In genomic region chr5:179697993-179698934, GRCh38 we compare ENCODE assay signal across 8 cellular contexts. TPM values are rescaled to one million over a fixed set of nuclear protein-coding genes. Genes with fewer than 3 reads are reported as not detected.
A peak's percentile ranks its signal among the peaks of the same experiment; 100 is the strongest.
DNase-seq lines count a peak whose midpoint lies in the region; TF ChIP-seq lines count a peak whose summit lies in the region.

No MANE protein-coding gene starts in this region.

- peak overlapping the region; percentile 100 for H3K4me3 Mint-ChIP-seq in neural crest cell

- DNase-seq in G401 (ENCODE audit: low spot score) (peak; percentile 99), HAP-1 (ENCODE audit: low spot score in 2 of 2) (peak; percentile 97 to 99), MG63 (peak; percentile 100), SHP77 (lab: John Stamatoyannopoulos, UW) (peak; percentile 97), foreskin fibroblast (peak; percentile 100), neural crest cell (ENCODE audit: low read depth, low spot score) (peak; percentile 97), stomach (peak; percentile 99)
- DNase-seq in activated gamma-delta T cell treated with anti-CD3 and anti-CD28 coated beads, Interleukin-2, amount 50 U/mL, for 16 hours (ENCODE audit: low read depth): peak; percentile 99

- peaks cover 36% of the 10 kb centered on the region for H3K4me1 Mint-ChIP-seq in neural crest cell

- H3K4me3 ChIP-seq in HAP-1 (peak overlapping the region; percentile 76), MG63 (peak overlapping the region; percentile 99), foreskin fibroblast (ENCODE audit: low read depth in 1 of 2, low read length in 2 of 2) (peak overlapping the region; percentile 73 to 86), stomach (peak overlapping the region; percentile 71 to 98 (median 94))

- H3K4me1 ChIP-seq in HAP-1 (peaks cover 12% of the 10 kb centered on the region), stomach (peaks cover 28 to 52% (median 39%) of the 10 kb centered on the region in 4 donors)

- H3K36me3 Mint-ChIP-seq in neural crest cell (ENCODE audit: low read depth): peaks cover 4% of the 10 kb centered on the region

- H3K9me3 Mint-ChIP-seq in neural crest cell: no peaks in the 10 kb centered on the region

- 1% methylated on average over 38 to 72 of the region's 72 CpGs for WGBS in stomach, 5 donors

- in situ Hi-C loops in G401 (cut with HindIII; ENCODE audit: low sequenced_read_pairs) (no loop called here), HAP-1 (cut with MboI; ENCODE audit: low sequenced_read_pairs) (no loop called here)

- H3K36me3 ChIP-seq in HAP-1 (replicated peaks) (peaks cover 30% of the 10 kb centered on the region), MG63 (peaks cover 42% of the 10 kb centered on the region), stomach (peaks cover 4 to 22% (median 12%) of the 10 kb centered on the region in 4 donors)

- TF ChIP-seq POLR2A in stomach (IDR thresholded peaks at IDR 0.05): peak in 2 of 4 donors; percentile 24 to 89

- intact Hi-C loops in stomach (cut with DNase I; ENCODE audit: low total_unique reads): no loop called here

- TF ChIP-seq EP300 in stomach (IDR thresholded peaks at IDR 0.05): no peak

- H3K27me3 ChIP-seq in HAP-1 (ENCODE audit: low read depth): no peaks in the 10 kb centered on the region
- no peaks in the 10 kb centered on the region for H3K27me3 ChIP-seq in MG63
- H3K27me3 ChIP-seq in stomach: no peaks in the 10 kb centered on the region

- H3K9me3 ChIP-seq in HAP-1: no peaks in the 10 kb centered on the region
- H3K9me3 ChIP-seq in MG63: no peaks in the 10 kb centered on the region
- H3K9me3 ChIP-seq in stomach: no peaks in the 10 kb centered on the region

- H3K27ac ChIP-seq in stomach: peak overlapping the region; percentile 97 to 99 (median 99)

- TF ChIP-seq CTCF in foreskin fibroblast (IDR thresholded peaks at IDR 0.05; ENCODE audit: low read depth, low read length) (no peak), neural crest cell (conservative IDR thresholded peaks at IDR 0.05) (no peak), stomach (IDR thresholded peaks at IDR 0.05) (peak in 1 of 7 experiments; percentile 9)

- peak overlapping the region; percentile 100 for H3K27ac Mint-ChIP-seq in neural crest cell (ENCODE audit: unreplicated experiment)

- no peaks in the 10 kb centered on the region for H3K27me3 Mint-ChIP-seq in neural crest cell (ENCODE audit: low read depth)

RNA-seq across cellular contexts. Expression of gene CANX, which starts 0.5 kb away (rescaled TPM):
- 281 and 477 TPM in 2 replicates for total RNA-seq in G401 (2014; rRNA removed; shearing (Covaris generic))
- total RNA-seq in MG63 (2014; rRNA removed; shearing (Covaris generic); ENCODE audit: low replicate concordance): 1,325 and 1,676 TPM in 2 replicates
- 652 and 682 TPM in 2 replicates for total RNA-seq in neural crest cell
- 100 to 1,000 TPM; 142 to 638 (median 342) TPM for total RNA-seq in stomach
- 100 to 1,000 TPM in 1 of 3 donors, 10 to 100 TPM in 2; 81.7 to 100 (median 86.4) TPM for polyA plus RNA-seq in stomach

RNA-seq across cellular contexts. Expression of gene CBY3, which starts 17.4 kb away (rescaled TPM):
- total RNA-seq in G401 (2014; rRNA removed; shearing (Covaris generic)): not detected in 2 replicates
- total RNA-seq in MG63 (2014; rRNA removed; shearing (Covaris generic); ENCODE audit: low replicate concordance): not detected in 2 replicates
- total RNA-seq in neural crest cell (not detected in 2 replicates), stomach (not detected)
- under 1 TPM in 1 of 3 donors, not detected in 2; 0.15 TPM for polyA plus RNA-seq in stomach

RNA-seq across cellular contexts. Expression of gene MAML1, which starts 34.4 kb away (rescaled TPM):
- 12.5 and 14.2 TPM in 2 replicates for total RNA-seq in G401 (2014; rRNA removed; shearing (Covaris generic))
- 10.6 and 21.3 TPM in 2 replicates for total RNA-seq in MG63 (2014; rRNA removed; shearing (Covaris generic); ENCODE audit: low replicate concordance)
- total RNA-seq in neural crest cell (57.6 and 59.1 TPM in 2 replicates), stomach (10 to 100 TPM; 11.1 to 26.8 (median 16.0) TPM)
- polyA plus RNA-seq in stomach: 1 to 10 TPM; 5.8 to 7.4 (median 6.1) TPM

Comparison
In these comparisons a context has a peak if more than half of its experiments do, and no peak if none do; other contexts are left out.
1. Peak in every context shown above with its lines: DNase-seq, H3K4me3 ChIP-seq and H3K27ac ChIP-seq.